Comparison of ENCODE assay signal across 3 cellular contexts in genomic region chr2:96016321-96016720, GRCh38. TPM values are rescaled to one million over a fixed set of nuclear protein-coding genes. Genes with fewer than 3 reads are reported as not detected.
"Had no signal": no experiment of that assay in that cellular context is flagged by ENCODE, and none has a peak within 500 bp of the region (broad histone marks: within the 10 kb centered on the region; RNA-seq: fewer than 3 reads in every experiment).

No MANE protein-coding gene starts in this region.

RNA-seq across cellular contexts. Expression of gene GPAT2, which starts 18.4 kb away (rescaled TPM):
- total RNA-seq: chondrocyte, hepatocyte, mesothelial cell of epicardium had no signal
